Comparison of ENCODE assay signal across 8 cellular contexts in the genomic region with DNA sequence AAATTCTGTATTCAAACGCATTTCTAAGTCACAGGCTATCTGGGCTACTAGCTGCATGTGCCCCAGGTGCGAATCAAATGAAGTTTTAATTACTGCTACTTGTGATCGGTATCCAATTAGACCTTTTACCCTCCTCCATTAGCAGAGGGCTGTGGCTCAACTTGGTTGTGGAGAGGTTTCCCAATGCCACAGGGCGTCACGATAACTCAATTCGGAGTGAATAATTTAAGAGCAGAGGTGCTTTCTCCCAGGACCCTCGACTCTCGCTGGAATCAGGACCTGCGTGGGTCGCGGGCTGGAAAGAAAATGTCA. TPM values are rescaled to one million over a fixed set of nuclear protein-coding genes. Genes with fewer than 3 reads are reported as not detected.
DNase-seq lines count a peak whose midpoint lies in the region; ATAC-seq and TF ChIP-seq lines count a peak whose summit lies in the region.

No MANE protein-coding gene starts in this region.

- H4K20me1 ChIP-seq in OCI-LY7 (ENCODE audit: insufficient read depth, low read length), result no peaks in the 10 kb centered on the region

- peak overlapping the region; percentile 72 for H3K4me3 ChIP-seq in OCI-LY7 (ENCODE audit: low read depth, low read length, poor library complexity, severe bottlenecking)
- peak overlapping the region; percentile 66 for H3K4me3 ChIP-seq in epithelial cell of proximal tubule (ENCODE audit: low read depth, low read length)

- no peaks in the 10 kb centered on the region; the same call in 1 of the 2 replicates for H3K79me2 ChIP-seq in OCI-LY7 (ENCODE audit: insufficient read depth, low read depth, low read length)

- CTCF ChIA-PET in OCI-LY7 (lab: Charles Lee; ENCODE audit: unreplicated experiment), result no interaction called here

- DNase-seq in NCI-H2171 treated with DMSO at 0.1 percent for 48 hours (lab: John Stamatoyannopoulos, UW) (peak; percentile 60), NCI-H2171 (lab: John Stamatoyannopoulos, UW) (no peak), OCI-LY7 (ENCODE audit: low spot score) (no peak), epithelial cell of proximal tubule (ENCODE audit: low read depth) (no peak), omental fat pad (ENCODE audit: low spot score) (peak; percentile 48), kidney tubule cell (ENCODE audit: low spot score) (no peak), C1 segment of cervical spinal cord (lab: John Stamatoyannopoulos, UW) (no peak)

- H3K4me2 ChIP-seq in OCI-LY7 (ENCODE audit: low read length), result peak overlapping the region; percentile 95

- peak overlapping the region; percentile 77 for H3K27ac ChIP-seq in OCI-LY7 (ENCODE audit: low read depth, low read length, poor library complexity, severe bottlenecking)

- H3K36me3 ChIP-seq in OCI-LY7 (ENCODE audit: insufficient read depth, low read length), result peaks cover 7% of the 10 kb centered on the region; the same call in 1 of the 2 replicates

- TF ChIP-seq CTCF in OCI-LY7 (conservative IDR thresholded peaks at IDR 0.05; ENCODE audit: low read length), result no peak
- TF ChIP-seq CTCF in epithelial cell of proximal tubule (conservative IDR thresholded peaks at IDR 0.05; ENCODE audit: low read depth, low read length), result no peak
- no peak for TF ChIP-seq CTCF in omental fat pad (IDR thresholded peaks at IDR 0.05)

- BruUV-seq in OCI-LY7 (replicated peaks; lab: Mats Ljungman, UMichigan), result no TSS peak

- H3K9me3 ChIP-seq in OCI-LY7 (ENCODE audit: low read length), result no peaks in the 10 kb centered on the region

- POLR2A ChIA-PET in OCI-LY7 (lab: Charles Lee), result interaction anchor here (1.0 to 1.7 kb wide), 3 partner anchors 8 to 54 kb away, joined by 3 to 5 read pairs (median 3); no protein-coding TSS in a partner anchor

- peak overlapping the region; percentile 97 for H2AFZ ChIP-seq in OCI-LY7 (ENCODE audit: low read length)

- intact Hi-C loops in OCI-LY7 (cut with micrococcal nuclease; ENCODE audit: unreplicated experiment), result loop anchor here (5.0 kb wide), 1 partner anchor 412 kb away; the partner anchor contains the start of gene GLO1

- peaks cover 18% of the 10 kb centered on the region for H3K4me1 ChIP-seq in OCI-LY7 (ENCODE audit: insufficient read depth, low read length, poor library complexity, severe bottlenecking)

- H3K9me2 ChIP-seq in OCI-LY7 (ENCODE audit: insufficient read depth, low read length), result no peaks in the 10 kb centered on the region

- ATAC-seq in HG02798 (IDR thresholded peaks at IDR 0.05; ENCODE audit: poor library complexity, unreplicated experiment) (peak; percentile 14), omental fat pad (ENCODE audit: low FRiP score) (peak; percentile 38)

RNA-seq across cellular contexts. Expression of gene SAYSD1, which starts 0.6 kb away (rescaled TPM):
- total RNA-seq in OCI-LY7 (2014; rRNA removed; shearing (Covaris generic)), result 14.1 and 15.6 TPM in 2 replicates
- 10.7 and 11.7 TPM in 2 replicates for total RNA-seq in OCI-LY7 (2022)
- total RNA-seq in epithelial cell of proximal tubule, result 14.6 and 15.7 TPM in 2 replicates
- total RNA-seq in omental fat pad, result 10 to 100 TPM; 13.3 to 20.5 (median 16.3) TPM

Comparison
In these comparisons a context has a peak if more than half of its experiments do, and no peak if none do; other contexts are left out.
1. DNase-seq: peak in NCI-H2171 treated with DMSO at 0.1 percent for 48 hours (single experiment) and omental fat pad (single experiment); none in NCI-H2171 (single experiment), OCI-LY7 (single experiment), epithelial cell of proximal tubule (single experiment), kidney tubule cell (single experiment) and C1 segment of cervical spinal cord (0 of 14).